22 cellular contexts compared by ENCODE assay signal in genomic region chr1:6441586-6441985, GRCh38. TPM values are rescaled to one million over a fixed set of nuclear protein-coding genes. Genes with fewer than 3 reads are reported as not detected.
"Had no signal": no experiment of that assay in that cellular context is flagged by ENCODE, and none has a peak within 500 bp of the region (broad histone marks: within the 10 kb centered on the region; RNA-seq: fewer than 3 reads in every experiment).

No MANE protein-coding gene starts in this region.

- H3K4me3 ChIP-seq: coronary artery, heart right ventricle, tibial nerve had no signal

- H3K27me3 ChIP-seq: testis had no signal

- H3K36me3 Mint-ChIP-seq: stimulated activated memory B cell treated with anti-CD40 and anti-IgM and Interleukin-4, amounts not matched to agents 10 μg/mL and 1 μg/mL and 100 μg/mL, for 72 hours had no signal

- H3K27ac Mint-ChIP-seq: naive thymus-derived CD4-positive, alpha-beta T cell; nephron progenitor cell; stimulated activated memory B cell treated with anti-CD40 and anti-IgM and Interleukin-4, amounts not matched to agents 10 μg/mL and 1 μg/mL and 100 μg/mL, for 72 hours; stimulated activated naive CD8-positive, alpha-beta T cell treated with anti-CD3 and anti-CD28 coated beads, Interleukin-15, Interleukin-2, amounts not matched to agents 100 ng/mL and 50 ng/mL, for 24 hours had no signal

- H3K9me3 Mint-ChIP-seq: naive thymus-derived CD4-positive, alpha-beta T cell; nephron progenitor cell; stimulated activated memory B cell treated with anti-CD40 and anti-IgM and Interleukin-4, amounts not matched to agents 10 μg/mL and 1 μg/mL and 100 μg/mL, for 72 hours; stimulated activated naive CD8-positive, alpha-beta T cell treated with anti-CD3 and anti-CD28 coated beads, Interleukin-15, Interleukin-2, amounts not matched to agents 100 ng/mL and 50 ng/mL, for 24 hours had no signal

- ATAC-seq: heart right ventricle; left lobe of liver; naive thymus-derived CD4-positive, alpha-beta T cell; sciatic nerve; stimulated activated memory B cell treated with anti-CD40 and anti-IgM and Interleukin-4, amounts not matched to agents 10 μg/mL and 1 μg/mL and 100 μg/mL, for 72 hours had no signal

- H3K27ac ChIP-seq: coronary artery, heart right ventricle, spleen, testis, tibial nerve had no signal

- DNase-seq: effector CD4-positive, alpha-beta T cell; foreskin melanocyte; heart right ventricle; hypothalamus; mammary epithelial cell; naive thymus-derived CD4-positive, alpha-beta T cell; nephron progenitor cell; posterior cingulate gyrus; spleen; stimulated activated CD4-positive, alpha-beta T cell treated with anti-CD3 and anti-CD28 coated beads, Interleukin-15, amount 100 ng/mL, for 24 hours; stimulated activated CD4-positive, alpha-beta T cell treated with anti-CD3 and anti-CD28 coated beads, Interleukin-1b, Interleukin-23, amount 100 ng/mL, for 48 hours; stimulated activated CD4-positive, alpha-beta T cell treated with anti-CD3 and anti-CD28 coated beads, Interleukin-4, amount 100 ng/mL, for 24 hours; testis had no signal

- H3K4me3 Mint-ChIP-seq: stimulated activated memory B cell treated with anti-CD40 and anti-IgM and Interleukin-4, amounts not matched to agents 10 μg/mL and 1 μg/mL and 100 μg/mL, for 72 hours; stimulated activated naive CD8-positive, alpha-beta T cell treated with anti-CD3 and anti-CD28 coated beads, Interleukin-15, Interleukin-2, amounts not matched to agents 100 ng/mL and 50 ng/mL, for 24 hours had no signal

- H3K36me3 ChIP-seq: heart right ventricle, spleen, tibial nerve had no signal

RNA-seq across cellular contexts. Expression of gene ESPN, which starts 17.0 kb away (rescaled TPM):
- total RNA-seq: osteocyte had no signal

RNA-seq across cellular contexts. Expression of gene HES2, which starts 21.9 kb away (rescaled TPM):
- total RNA-seq: mononuclear cell, osteocyte, sciatic nerve, skeletal muscle tissue, tibial nerve had no signal
- polyA plus RNA-seq: naive thymus-derived CD4-positive, alpha-beta T cell had no signal
